In genomic region chr7:5424689-5425506, GRCh38 we compare ENCODE assay signal across 1 cellular context.
TF ChIP-seq lines count a peak whose summit lies in the region.

No MANE protein-coding gene starts in this region.

TF ChIP-seq in HepG2, 621 proteins besides CTCF, POLR2A, EP300 and RAD21 (continued from another document and continues in another):
- TF ChIP-seq, protein P1, sequence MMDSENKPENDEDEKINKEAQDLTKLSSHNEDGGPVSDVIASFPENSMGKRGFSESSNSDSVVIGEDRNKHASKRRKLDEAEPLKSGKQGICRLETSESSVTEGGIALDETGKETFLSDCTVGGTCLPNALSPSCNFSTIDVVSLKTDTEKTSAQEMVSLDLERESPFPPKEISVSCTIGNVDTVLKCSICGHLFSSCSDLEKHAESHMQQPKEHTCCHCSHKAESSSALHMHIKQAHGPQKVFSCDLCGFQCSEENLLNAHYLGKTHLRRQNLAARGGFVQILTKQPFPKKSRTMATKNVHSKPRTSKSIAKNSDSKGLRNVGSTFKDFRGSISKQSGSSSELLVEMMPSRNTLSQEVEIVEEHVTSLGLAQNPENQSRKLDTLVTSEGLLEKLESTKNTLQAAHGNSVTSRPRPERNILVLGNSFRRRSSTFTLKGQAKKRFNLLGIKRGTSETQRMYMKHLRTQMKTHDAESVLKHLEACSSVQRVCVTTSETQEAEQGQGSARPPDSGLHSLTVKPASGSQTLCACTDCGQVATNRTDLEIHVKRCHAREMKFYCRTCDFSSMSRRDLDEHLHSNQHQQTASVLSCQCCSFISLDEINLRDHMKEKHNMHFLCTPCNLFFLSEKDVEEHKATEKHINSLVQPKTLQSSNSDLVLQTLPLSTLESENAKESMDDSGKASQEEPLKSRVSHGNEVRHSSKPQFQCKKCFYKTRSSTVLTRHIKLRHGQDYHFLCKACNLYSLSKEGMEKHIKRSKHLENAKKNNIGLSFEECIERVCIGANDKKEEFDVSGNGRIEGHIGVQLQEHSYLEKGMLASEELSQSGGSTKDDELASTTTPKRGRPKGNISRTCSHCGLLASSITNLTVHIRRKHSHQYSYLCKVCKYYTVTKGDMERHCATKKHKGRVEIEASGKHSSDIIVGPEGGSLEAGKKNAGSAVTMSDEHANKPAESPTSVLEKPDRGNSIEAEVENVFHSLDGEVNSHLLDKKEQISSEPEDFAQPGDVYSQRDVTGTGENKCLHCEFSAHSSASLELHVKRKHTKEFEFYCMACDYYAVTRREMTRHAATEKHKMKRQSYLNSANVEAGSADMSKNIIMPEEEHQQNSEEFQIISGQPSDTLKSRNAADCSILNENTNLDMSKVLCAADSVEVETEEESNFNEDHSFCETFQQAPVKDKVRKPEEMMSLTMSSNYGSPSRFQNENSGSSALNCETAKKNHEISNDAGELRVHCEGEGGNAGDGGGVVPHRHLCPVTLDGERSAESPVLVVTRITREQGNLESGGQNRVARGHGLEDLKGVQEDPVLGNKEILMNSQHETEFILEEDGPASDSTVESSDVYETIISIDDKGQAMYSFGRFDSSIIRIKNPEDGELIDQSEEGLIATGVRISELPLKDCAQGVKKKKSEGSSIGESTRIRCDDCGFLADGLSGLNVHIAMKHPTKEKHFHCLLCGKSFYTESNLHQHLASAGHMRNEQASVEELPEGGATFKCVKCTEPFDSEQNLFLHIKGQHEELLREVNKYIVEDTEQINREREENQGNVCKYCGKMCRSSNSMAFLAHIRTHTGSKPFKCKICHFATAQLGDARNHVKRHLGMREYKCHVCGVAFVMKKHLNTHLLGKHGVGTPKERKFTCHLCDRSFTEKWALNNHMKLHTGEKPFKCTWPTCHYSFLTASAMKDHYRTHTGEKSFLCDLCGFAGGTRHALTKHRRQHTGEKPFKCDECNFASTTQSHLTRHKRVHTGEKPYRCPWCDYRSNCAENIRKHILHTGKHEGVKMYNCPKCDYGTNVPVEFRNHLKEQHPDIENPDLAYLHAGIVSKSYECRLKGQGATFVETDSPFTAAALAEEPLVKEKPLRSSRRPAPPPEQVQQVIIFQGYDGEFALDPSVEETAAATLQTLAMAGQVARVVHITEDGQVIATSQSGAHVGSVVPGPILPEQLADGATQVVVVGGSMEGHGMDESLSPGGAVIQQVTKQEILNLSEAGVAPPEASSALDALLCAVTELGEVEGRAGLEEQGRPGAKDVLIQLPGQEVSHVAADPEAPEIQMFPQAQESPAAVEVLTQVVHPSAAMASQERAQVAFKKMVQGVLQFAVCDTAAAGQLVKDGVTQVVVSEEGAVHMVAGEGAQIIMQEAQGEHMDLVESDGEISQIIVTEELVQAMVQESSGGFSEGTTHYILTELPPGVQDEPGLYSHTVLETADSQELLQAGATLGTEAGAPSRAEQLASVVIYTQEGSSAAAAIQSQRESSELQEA (CRISPR knock-in tag; IDR thresholded peaks at IDR 0.05; ENCODE audit: not compliant biosample characterization): no peak
- TF ChIP-seq ZNF883 (CRISPR knock-in tag; IDR thresholded peaks at IDR 0.05; ENCODE audit: not compliant biosample characterization): no peak
- TF ChIP-seq GZF1 (CRISPR knock-in tag; IDR thresholded peaks at IDR 0.05): no peak
- no peak for TF ChIP-seq ZNF274 (CRISPR knock-in tag; IDR thresholded peaks at IDR 0.05)
- peak; percentile 2 for TF ChIP-seq HNRNPLL (IDR thresholded peaks at IDR 0.05; ENCODE audit: low read depth, low read length, poor library complexity, severe bottlenecking)
- TF ChIP-seq ZNF577 (CRISPR knock-in tag; IDR thresholded peaks at IDR 0.05; ENCODE audit: borderline replicate concordance, low read depth): no peak
- TF ChIP-seq SMAD1 (CRISPR knock-in tag; IDR thresholded peaks at IDR 0.05; ENCODE audit: borderline replicate concordance, low read depth): no peak
- TF ChIP-seq HNRNPUL1 (IDR thresholded peaks at IDR 0.05; ENCODE audit: low read depth, low read length): 0 out of 2 replicates have a peak, but pooled peaks have one; percentile 4
- TF ChIP-seq DNMT3B (CRISPR knock-in tag; conservative IDR thresholded peaks at IDR 0.05): no peak
- TF ChIP-seq ATF6 (CRISPR knock-in tag; conservative IDR thresholded peaks at IDR 0.05): no peak
- peak; percentile 24; the same call in 1 of the 2 replicates for TF ChIP-seq ZNF441 (CRISPR knock-in tag; IDR thresholded peaks at IDR 0.05; ENCODE audit: borderline replicate concordance)
- no peak for TF ChIP-seq REPIN1 (CRISPR knock-in tag; IDR thresholded peaks at IDR 0.05; ENCODE audit: borderline replicate concordance, low read depth)
- TF ChIP-seq GLI4 (CRISPR knock-in tag; IDR thresholded peaks at IDR 0.05; ENCODE audit: borderline replicate concordance): no peak
- TF ChIP-seq ZNF609 (CRISPR knock-in tag; IDR thresholded peaks at IDR 0.05; ENCODE audit: borderline replicate concordance): no peak
- TF ChIP-seq, protein P2, sequence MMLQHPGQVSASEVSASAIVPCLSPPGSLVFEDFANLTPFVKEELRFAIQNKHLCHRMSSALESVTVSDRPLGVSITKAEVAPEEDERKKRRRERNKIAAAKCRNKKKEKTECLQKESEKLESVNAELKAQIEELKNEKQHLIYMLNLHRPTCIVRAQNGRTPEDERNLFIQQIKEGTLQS (CRISPR knock-in tag; IDR thresholded peaks at IDR 0.05): 0 out of 2 replicates have a peak, but pooled peaks have one; percentile 50
- TF ChIP-seq DRAP1 (CRISPR knock-in tag; IDR thresholded peaks at IDR 0.05): no peak
- TF ChIP-seq MYPOP (CRISPR knock-in tag; IDR thresholded peaks at IDR 0.05): no peak
- peak; percentile 32; the same call in 1 of the 2 replicates for TF ChIP-seq ZNF761 (CRISPR knock-in tag; conservative IDR thresholded peaks at IDR 0.05)
- TF ChIP-seq, protein P3, sequence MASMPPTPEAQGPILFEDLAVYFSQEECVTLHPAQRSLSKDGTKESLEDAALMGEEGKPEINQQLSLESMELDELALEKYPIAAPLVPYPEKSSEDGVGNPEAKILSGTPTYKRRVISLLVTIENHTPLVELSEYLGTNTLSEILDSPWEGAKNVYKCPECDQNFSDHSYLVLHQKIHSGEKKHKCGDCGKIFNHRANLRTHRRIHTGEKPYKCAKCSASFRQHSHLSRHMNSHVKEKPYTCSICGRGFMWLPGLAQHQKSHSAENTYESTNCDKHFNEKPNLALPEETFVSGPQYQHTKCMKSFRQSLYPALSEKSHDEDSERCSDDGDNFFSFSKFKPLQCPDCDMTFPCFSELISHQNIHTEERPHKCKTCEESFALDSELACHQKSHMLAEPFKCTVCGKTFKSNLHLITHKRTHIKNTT (CRISPR knock-in tag; IDR thresholded peaks at IDR 0.05): no peak
- no peak for TF ChIP-seq ETS1 (CRISPR knock-in tag; IDR thresholded peaks at IDR 0.05)
- TF ChIP-seq ZNF546 (CRISPR knock-in tag; conservative IDR thresholded peaks at IDR 0.05): no peak
- TF ChIP-seq, protein P4, sequence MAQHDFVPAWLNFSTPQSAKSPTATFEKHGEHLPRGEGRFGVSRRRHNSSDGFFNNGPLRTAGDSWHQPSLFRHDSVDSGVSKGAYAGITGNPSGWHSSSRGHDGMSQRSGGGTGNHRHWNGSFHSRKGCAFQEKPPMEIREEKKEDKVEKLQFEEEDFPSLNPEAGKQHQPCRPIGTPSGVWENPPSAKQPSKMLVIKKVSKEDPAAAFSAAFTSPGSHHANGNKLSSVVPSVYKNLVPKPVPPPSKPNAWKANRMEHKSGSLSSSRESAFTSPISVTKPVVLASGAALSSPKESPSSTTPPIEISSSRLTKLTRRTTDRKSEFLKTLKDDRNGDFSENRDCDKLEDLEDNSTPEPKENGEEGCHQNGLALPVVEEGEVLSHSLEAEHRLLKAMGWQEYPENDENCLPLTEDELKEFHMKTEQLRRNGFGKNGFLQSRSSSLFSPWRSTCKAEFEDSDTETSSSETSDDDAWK (CRISPR knock-in tag; IDR thresholded peaks at IDR 0.05): no peak
- TF ChIP-seq SMC3 (IDR thresholded peaks at IDR 0.05; ENCODE audit: low read length): no peak
- TF ChIP-seq FOXC1 (CRISPR knock-in tag; IDR thresholded peaks at IDR 0.05; ENCODE audit: borderline replicate concordance): no peak
- TF ChIP-seq HOXA5 (CRISPR knock-in tag; IDR thresholded peaks at IDR 0.05): 0 out of 2 replicates have a peak, but pooled peaks have one; percentile 36
- TF ChIP-seq FUBP1 (CRISPR knock-in tag; IDR thresholded peaks at IDR 0.05; ENCODE audit: borderline replicate concordance): no peak
- TF ChIP-seq MED1 (CRISPR knock-in tag; IDR thresholded peaks at IDR 0.05): 0 out of 2 replicates have a peak, but pooled peaks have one; percentile 17
- TF ChIP-seq ZFP36 (IDR thresholded peaks at IDR 0.05; ENCODE audit: borderline replicate concordance, low read depth, low read length, partially characterized antibody): no peak
- no peak for TF ChIP-seq ATRX (CRISPR knock-in tag; IDR thresholded peaks at IDR 0.05; ENCODE audit: borderline replicate concordance)
- peak; percentile 30; the same call in 1 of the 2 replicates for TF ChIP-seq ETV5 (CRISPR knock-in tag; IDR thresholded peaks at IDR 0.05; ENCODE audit: borderline replicate concordance)
- TF ChIP-seq CCDC6 (CRISPR knock-in tag; IDR thresholded peaks at IDR 0.05): no peak
